ENCODE assay signal across 1 cellular context in the genomic region with DNA sequence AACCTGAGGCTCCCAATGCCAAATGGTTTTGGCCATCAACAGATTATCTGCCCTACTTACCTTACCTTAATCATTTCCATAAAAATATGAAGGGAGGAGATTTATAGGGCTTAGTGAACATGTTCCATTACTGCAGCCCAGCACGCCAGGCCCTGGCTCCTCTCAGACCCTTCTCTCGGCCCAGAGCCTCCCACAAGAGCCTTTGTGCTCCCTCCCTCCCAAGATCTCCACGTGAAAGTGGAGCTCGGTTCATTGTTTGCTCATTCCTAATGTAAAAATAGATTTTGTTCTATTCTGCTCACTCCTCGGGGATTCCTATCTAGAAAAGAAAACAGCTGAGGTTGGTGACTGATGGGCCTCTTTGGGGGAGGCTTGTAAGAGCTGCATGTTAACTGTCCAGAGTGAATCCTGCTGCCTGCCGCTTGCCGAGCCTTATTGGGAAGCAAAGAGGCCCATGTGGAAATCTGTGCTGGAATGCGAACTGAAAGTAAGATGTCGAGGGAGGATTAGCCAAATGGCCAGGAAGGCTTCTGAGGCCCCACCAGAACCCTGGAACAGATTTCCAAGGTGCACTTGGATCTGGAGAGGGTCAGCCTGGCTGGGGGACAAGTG.
TF ChIP-seq lines count a peak whose summit lies in the region.

No MANE protein-coding gene starts in this region.

TF ChIP-seq in H1, 55 proteins besides CTCF, POLR2A, EP300 and RAD21:
- TF ChIP-seq TEAD4 (IDR thresholded peaks at IDR 0.05; ENCODE audit: low read depth, low read length) (0 out of 2 replicates have a peak, but pooled peaks have one; percentile 34), SP4 (IDR thresholded peaks at IDR 0.05; ENCODE audit: low read length) (no peak)
